Comparison of ENCODE assay signal across 1 cellular context in genomic region chr22:50209893-50210292, GRCh38.
TF ChIP-seq lines count a peak whose summit lies in the region.

No MANE protein-coding gene starts in this region.

TF ChIP-seq in K562, 482 proteins besides CTCF, POLR2A, EP300 and RAD21 (continued from another document):
- TF ChIP-seq, protein P1, sequence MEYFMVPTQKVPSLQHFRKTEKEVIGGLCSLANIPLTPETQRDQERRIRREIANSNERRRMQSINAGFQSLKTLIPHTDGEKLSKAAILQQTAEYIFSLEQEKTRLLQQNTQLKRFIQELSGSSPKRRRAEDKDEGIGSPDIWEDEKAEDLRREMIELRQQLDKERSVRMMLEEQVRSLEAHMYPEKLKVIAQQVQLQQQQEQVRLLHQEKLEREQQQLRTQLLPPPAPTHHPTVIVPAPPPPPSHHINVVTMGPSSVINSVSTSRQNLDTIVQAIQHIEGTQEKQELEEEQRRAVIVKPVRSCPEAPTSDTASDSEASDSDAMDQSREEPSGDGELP (CRISPR knock-in tag; IDR thresholded peaks at IDR 0.05; ENCODE audit: borderline replicate concordance), result 0 out of 2 replicates have a peak, but pooled peaks have one; percentile 19
- no peak for TF ChIP-seq SREBF1 (IDR thresholded peaks at IDR 0.05; ENCODE audit: borderline replicate concordance, low read depth, low read length)
- TF ChIP-seq ZNF57 (CRISPR knock-in tag; IDR thresholded peaks at IDR 0.05), result no peak
- TF ChIP-seq ZBED1 (IDR thresholded peaks at IDR 0.05), result no peak
- TF ChIP-seq ZNF212 (CRISPR knock-in tag; IDR thresholded peaks at IDR 0.05), result no peak
- TF ChIP-seq SRSF9 (IDR thresholded peaks at IDR 0.05; ENCODE audit: borderline replicate concordance, low read depth, low read length), result no peak
- no peak for TF ChIP-seq ZNF24 (IDR thresholded peaks at IDR 0.05)
- no peak for TF ChIP-seq POLR2AphosphoS5 (IDR thresholded peaks at IDR 0.05; ENCODE audit: control insufficient read depth, insufficient read depth, low read depth, low read length)
- no peak for TF ChIP-seq PTBP1 (IDR thresholded peaks at IDR 0.05; ENCODE audit: low read depth, low read length)
- TF ChIP-seq MECOM (CRISPR knock-in tag; IDR thresholded peaks at IDR 0.05), result no peak
- no peak for TF ChIP-seq ZBTB26 (CRISPR knock-in tag; IDR thresholded peaks at IDR 0.05)
- no peak for TF ChIP-seq ZNF121 (CRISPR knock-in tag; conservative IDR thresholded peaks at IDR 0.05)
- TF ChIP-seq POU5F1 (IDR thresholded peaks at IDR 0.05; ENCODE audit: borderline replicate concordance, low read depth, low read length, partially characterized antibody), result no peak
- no peak for TF ChIP-seq OTX1 (CRISPR knock-in tag; IDR thresholded peaks at IDR 0.05)
- TF ChIP-seq SIRT6 (IDR thresholded peaks at IDR 0.05; ENCODE audit: low read depth, low read length), result no peak
- no peak for TF ChIP-seq IFI16 (CRISPR knock-in tag; IDR thresholded peaks at IDR 0.05)
TF ChIP-seq in K562: peak in this region for 7.
